Comparison of ENCODE assay signal across 10 cellular contexts in the genomic region with DNA sequence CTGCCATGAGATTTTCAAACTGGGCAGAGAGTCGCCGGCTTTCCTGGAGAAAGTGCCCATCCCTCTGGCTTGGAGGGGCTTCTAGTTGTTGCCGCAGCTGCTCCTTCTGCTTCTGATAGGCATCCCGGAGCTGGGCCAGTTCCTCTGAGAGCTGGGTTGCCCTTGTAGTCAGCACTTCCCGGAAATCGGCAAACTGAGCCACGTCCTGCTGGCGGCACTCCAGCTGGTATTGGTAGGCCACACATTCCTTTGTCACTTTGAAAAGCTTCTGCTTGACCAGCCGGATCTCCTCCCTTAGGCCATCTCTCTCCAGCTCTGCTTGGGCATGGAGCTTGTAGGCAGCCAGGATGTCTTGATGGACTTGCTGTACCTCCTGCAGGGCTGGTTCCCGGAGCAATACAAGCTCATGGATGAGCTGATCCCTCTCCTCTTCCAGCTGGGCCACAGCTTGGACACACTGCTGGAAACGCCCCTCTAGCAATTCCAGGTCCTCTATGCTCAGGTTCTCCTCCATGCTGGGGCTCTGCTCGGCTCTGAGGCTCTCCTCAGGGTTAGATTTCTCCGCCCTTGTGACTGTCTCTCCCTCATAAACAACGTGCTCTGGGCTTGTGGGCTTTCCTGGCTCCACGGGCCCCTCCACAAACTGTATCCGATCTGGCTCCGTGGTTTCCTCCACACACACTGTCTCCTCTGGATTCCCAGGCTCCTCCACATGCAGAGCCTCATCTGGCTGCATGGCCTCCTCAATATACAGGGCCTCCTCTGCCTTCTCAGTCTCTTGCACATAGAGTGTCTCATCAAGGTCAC. TPM values are rescaled to one million over a fixed set of nuclear protein-coding genes. Genes with fewer than 3 reads are reported as not detected.
DNase-seq lines count a peak whose midpoint lies in the region; ATAC-seq and TF ChIP-seq lines count a peak whose summit lies in the region.
"Had no signal": no experiment of that assay in that cellular context is flagged by ENCODE, and none has a peak within 500 bp of the region (broad histone marks: within the 10 kb centered on the region; RNA-seq: fewer than 3 reads in every experiment).

No MANE protein-coding gene starts in this region.

- no peaks in the 10 kb centered on the region for H3K4me1 ChIP-seq in mammary epithelial cell (ENCODE audit: insufficient read depth, low read length)
- peaks cover 2 to 3% of the 10 kb centered on the region in 2 donors for H3K4me1 ChIP-seq in aorta (ENCODE audit: control insufficient read depth in 1 of 2, insufficient read depth in 2 of 2, low read length in 2 of 2)
- no peaks in the 10 kb centered on the region for H3K4me1 ChIP-seq in naive thymus-derived CD4-positive, alpha-beta T cell (ENCODE audit: control insufficient read depth in 2 of 2, insufficient read depth in 2 of 2, low read length in 2 of 2)

- H3K27me3 ChIP-seq in mammary epithelial cell (ENCODE audit: insufficient read depth, low read length) (no peaks in the 10 kb centered on the region), aorta (ENCODE audit: control insufficient read depth in 1 of 2, insufficient read depth in 2 of 2, low read length in 1 of 2) (no peaks in the 10 kb centered on the region)
- H3K27me3 ChIP-seq in naive thymus-derived CD4-positive, alpha-beta T cell (ENCODE audit: control insufficient read depth in 2 of 2, insufficient read depth in 2 of 2, low read length in 2 of 2), result no peaks in the 10 kb centered on the region

- no peaks in the 10 kb centered on the region for H3K36me3 Mint-ChIP-seq in activated CD4-positive, alpha-beta T cell treated with anti-CD3 and anti-CD28 coated beads, Interleukin-2, amount 10 ng/mL, durations not matched to agents 24 days and 14 days (ENCODE audit: low read depth)
- H3K36me3 Mint-ChIP-seq in naive thymus-derived CD4-positive, alpha-beta T cell, result peaks cover 0 to 4% (median 0%) of the 10 kb centered on the region in 5 donors

- no peaks in the 10 kb centered on the region for H3K36me3 ChIP-seq in mammary epithelial cell (ENCODE audit: insufficient read depth, low read length)
- no peaks in the 10 kb centered on the region for H3K36me3 ChIP-seq in aorta (ENCODE audit: control insufficient read depth in 1 of 2, insufficient read depth in 2 of 2, low read length in 1 of 2)
- H3K36me3 ChIP-seq in naive thymus-derived CD4-positive, alpha-beta T cell (ENCODE audit: control insufficient read depth in 2 of 3, insufficient read depth in 3 of 3, low read length in 3 of 3), result no peaks in the 10 kb centered on the region

- WGBS in mammary epithelial cell (ENCODE audit: low coverage, missing lambda C conversion rate), result 82% methylated on average over 14 of the region's 17 CpGs
- 48 to 59% methylated on average over 17 of the region's 17 CpGs for WGBS in lower leg skin, 2 donors
- WGBS in aorta, 2 donors, result 31% methylated on average over 17 of the region's 17 CpGs

- no peak for DNase-seq in activated CD4-positive, alpha-beta T cell treated with anti-CD3 and anti-CD28 coated beads, Interleukin-2, amount 10 ng/mL, durations not matched to agents 24 days and 14 days
- no peak for DNase-seq in activated CD4-positive, alpha-beta T cell treated with anti-CD3 and anti-CD28 coated beads for 48 hours
- DNase-seq in mammary epithelial cell, result peak; percentile 6
- peak; percentile 72 to 95 for DNase-seq in lower leg skin (ENCODE audit: low spot score in 2 of 2)
- peak; percentile 93 for DNase-seq in aorta
- DNase-seq in activated CD8-positive, alpha-beta memory T cell treated with anti-CD3 and anti-CD28 coated beads, Interleukin-2, amount 50 U/mL, for 48 hours, result no peak
- DNase-seq in stimulated activated CD4-positive, alpha-beta T cell treated with anti-CD3 and anti-CD28 coated beads, Interleukin-12 subunit alpha, Interleukin-12 subunit beta, amount 100 ng/mL, for 4 hours, result no peak
- DNase-seq in naive thymus-derived CD4-positive, alpha-beta T cell, result no peak
- DNase-seq: NCI-H1694 had no signal

- H3K9me3 ChIP-seq in mammary epithelial cell (replicated peaks; ENCODE audit: insufficient read depth, low read length) (no peaks in the 10 kb centered on the region), aorta (ENCODE audit: control insufficient read depth, low read length) (no peaks in the 10 kb centered on the region)
- no peaks in the 10 kb centered on the region for H3K9me3 ChIP-seq in naive thymus-derived CD4-positive, alpha-beta T cell (ENCODE audit: control insufficient read depth in 2 of 3, low read length in 3 of 3)

- H3K27me3 Mint-ChIP-seq in activated CD4-positive, alpha-beta T cell treated with anti-CD3 and anti-CD28 coated beads, Interleukin-2, amount 10 ng/mL, durations not matched to agents 24 days and 14 days, result peaks cover 6% of the 10 kb centered on the region
- H3K27me3 Mint-ChIP-seq in naive thymus-derived CD4-positive, alpha-beta T cell, result peaks cover 0 to 8% (median 4%) of the 10 kb centered on the region in 5 donors

- no peak overlapping the region for H3K4me3 ChIP-seq in mammary epithelial cell (replicated peaks in 1 of 3; ENCODE audit: insufficient read depth in 1 of 3, low read depth in 2 of 3, low read length in 3 of 3)
- H3K4me3 ChIP-seq in lower leg skin (ENCODE audit: low read depth, poor library complexity, severe bottlenecking), result no peak overlapping the region
- H3K4me3 ChIP-seq in aorta (ENCODE audit: low read length in 2 of 2), result no peak overlapping the region
- H3K4me3 ChIP-seq in naive thymus-derived CD4-positive, alpha-beta T cell (ENCODE audit: low read length), result no peak overlapping the region

- no peak overlapping the region for H3K4me2 ChIP-seq in mammary epithelial cell (ENCODE audit: insufficient read depth, low read depth, low read length)

- H3K4me1 Mint-ChIP-seq in activated CD4-positive, alpha-beta T cell treated with anti-CD3 and anti-CD28 coated beads, Interleukin-2, amount 10 ng/mL, durations not matched to agents 24 days and 14 days, result peaks cover 12% of the 10 kb centered on the region
- H3K4me1 Mint-ChIP-seq in naive thymus-derived CD4-positive, alpha-beta T cell, result peaks cover 0 to 10% (median 0%) of the 10 kb centered on the region in 7 donors

- ATAC-seq in aorta (ENCODE audit: low FRiP score), result peak; percentile 28
- ATAC-seq in naive thymus-derived CD4-positive, alpha-beta T cell, result no peak

- in situ Hi-C loops in mammary epithelial cell (cut with MboI; ENCODE audit: low sequenced_read_pairs in 2 of 2), result no loop called here

- no peaks in the 10 kb centered on the region for H4K20me1 ChIP-seq in mammary epithelial cell (ENCODE audit: insufficient read depth, low read length)

- no peak overlapping the region for H3K4me3 Mint-ChIP-seq in activated CD4-positive, alpha-beta T cell treated with anti-CD3 and anti-CD28 coated beads, Interleukin-2, amount 10 ng/mL, durations not matched to agents 24 days and 14 days
- no peak overlapping the region for H3K4me3 Mint-ChIP-seq in naive thymus-derived CD4-positive, alpha-beta T cell

- TF ChIP-seq CTCF in mammary epithelial cell (conservative IDR thresholded peaks at IDR 0.05 in 1 of 2, IDR thresholded peaks at IDR 0.05 in 1 of 2; ENCODE audit: extremely low read depth in 1 of 2, insufficient read depth in 1 of 2, low read depth in 1 of 2, low read length in 2 of 2) (no peak), lower leg skin (IDR thresholded peaks at IDR 0.05) (no peak)

- intact Hi-C loops in activated CD4-positive, alpha-beta T cell treated with anti-CD3 and anti-CD28 coated beads, Interleukin-2, amount 10 ng/mL, durations not matched to agents 24 days and 14 days (cut with micrococcal nuclease), result no loop called here
- intact Hi-C loops in mammary epithelial cell (cut with micrococcal nuclease) (no loop called here), lower leg skin (cut with DNase I; ENCODE audit: low total_unique reads) (no loop called here), aorta (cut with DNase I) (no loop called here)
- intact Hi-C loops in naive thymus-derived CD4-positive, alpha-beta T cell (cut with micrococcal nuclease), result no loop called here

- no peak for TF ChIP-seq POLR2A in lower leg skin (IDR thresholded peaks at IDR 0.05)

- H3K79me2 ChIP-seq in mammary epithelial cell (ENCODE audit: insufficient read depth, low read length), result no peaks in the 10 kb centered on the region

- POLR2A ChIA-PET in naive thymus-derived CD4-positive, alpha-beta T cell (lab: Charles Lee), result no interaction called here

- CTCF ChIA-PET in mammary epithelial cell (lab: Charles Lee; ENCODE audit: low non-redundant PET), result no interaction called here
- CTCF ChIA-PET in naive thymus-derived CD4-positive, alpha-beta T cell (lab: Charles Lee), result interaction anchor here (0.6 kb wide), 1 partner anchor 579 kb away, joined by 4 read pairs; no protein-coding TSS in a partner anchor

- H2AFZ ChIP-seq in mammary epithelial cell (ENCODE audit: low read depth, low read length), result no peak overlapping the region

- dilution Hi-C loops in mammary epithelial cell (cut with HindIII; ENCODE audit: low sequenced_read_pairs), result loop anchor here (10.0 kb wide), 1 partner anchor 170 kb away; no protein-coding TSS in a partner anchor

- no peak overlapping the region for H3K9ac ChIP-seq in mammary epithelial cell (ENCODE audit: insufficient read depth, low read length)

- peak overlapping the region; percentile 54 for H3K27ac Mint-ChIP-seq in activated CD4-positive, alpha-beta T cell treated with anti-CD3 and anti-CD28 coated beads, Interleukin-2, amount 10 ng/mL, durations not matched to agents 24 days and 14 days
- H3K27ac Mint-ChIP-seq in naive thymus-derived CD4-positive, alpha-beta T cell, result no peak overlapping the region
- H3K27ac Mint-ChIP-seq: activated T-helper 2 cell treated with anti-CD3 and anti-CD28 coated beads, Interferon-gamma antibody, Interleukin-2, Interleukin-4, amounts not matched to agents 10 μg/mL and 5 μg/mL and 100 μg/mL, durations not matched to agents 14 hours and 24 hours and 36 hours had no signal

- no peak overlapping the region for H3K27ac ChIP-seq in mammary epithelial cell (ENCODE audit: insufficient read depth, low read depth, low read length)
- H3K27ac ChIP-seq in aorta (ENCODE audit: low read depth in 1 of 2, low read length in 2 of 2), result peak overlapping the region; percentile 63 to 77
- H3K27ac ChIP-seq in naive thymus-derived CD4-positive, alpha-beta T cell (ENCODE audit: low read depth, low read length), result no peak overlapping the region

- TSS peak; percentile 37 for BruUV-seq in mammary epithelial cell (replicated peaks; lab: Mats Ljungman, UMichigan)

- no peaks in the 10 kb centered on the region for H3K9me3 Mint-ChIP-seq in activated CD4-positive, alpha-beta T cell treated with anti-CD3 and anti-CD28 coated beads, Interleukin-2, amount 10 ng/mL, durations not matched to agents 24 days and 14 days
- peaks cover 0 to 1% (median 0%) of the 10 kb centered on the region in 11 donors for H3K9me3 Mint-ChIP-seq in naive thymus-derived CD4-positive, alpha-beta T cell
- H3K9me3 Mint-ChIP-seq: activated T-helper 2 cell treated with anti-CD3 and anti-CD28 coated beads, Interferon-gamma antibody, Interleukin-2, Interleukin-4, amounts not matched to agents 10 μg/mL and 5 μg/mL and 100 μg/mL, durations not matched to agents 14 hours and 24 hours and 36 hours had no signal

RNA-seq across cellular contexts. Expression of a gene that starts 7.3 kb away (rescaled TPM):
- not detected in 2 replicates for total RNA-seq in activated CD4-positive, alpha-beta T cell treated with anti-CD3 and anti-CD28 coated beads, Interleukin-2, amount 10 ng/mL, durations not matched to agents 24 days and 14 days
- 10 to 100 TPM in 1 of 2 donors, 1 to 10 TPM in 1; 9.2 to 60.0 TPM for total RNA-seq in mammary epithelial cell
- polyA plus RNA-seq in mammary epithelial cell, result 7.6 TPM
- 7.9 TPM for polyA minus RNA-seq in mammary epithelial cell
- 10 to 100 TPM in 1 of 4 donors, 1 to 10 TPM in 3; 2.8 to 16.9 (median 5.8) TPM for total RNA-seq in lower leg skin
- total RNA-seq in aorta, result 10 to 100 TPM; 37.5 to 89.8 TPM
- polyA plus RNA-seq in aorta, result 10 to 100 TPM; 11.4 to 36.8 TPM
- not detected for total RNA-seq in naive thymus-derived CD4-positive, alpha-beta T cell
- polyA plus RNA-seq in naive thymus-derived CD4-positive, alpha-beta T cell, result not detected
- total RNA-seq: activated T-helper 2 cell treated with anti-CD3 and anti-CD28 coated beads, Interferon-gamma antibody, Interleukin-2, Interleukin-4, amounts not matched to agents 10 μg/mL and 5 μg/mL and 100 μg/mL, durations not matched to agents 14 hours and 24 hours and 36 hours had no signal

RNA-seq across cellular contexts. Expression of a gene that starts 44.3 kb away (rescaled TPM):
- total RNA-seq in activated CD4-positive, alpha-beta T cell treated with anti-CD3 and anti-CD28 coated beads, Interleukin-2, amount 10 ng/mL, durations not matched to agents 24 days and 14 days, result 329 and 331 TPM in 2 replicates
- 100 to 1,000 TPM; 108 to 110 TPM for total RNA-seq in mammary epithelial cell
- 67.5 TPM for polyA plus RNA-seq in mammary epithelial cell
- 98.9 TPM for polyA minus RNA-seq in mammary epithelial cell
- 100 to 1,000 TPM in 3 of 4 donors, 10 to 100 TPM in 1; 97.8 to 104 (median 102) TPM for total RNA-seq in lower leg skin
- 100 to 1,000 TPM; 106 to 114 TPM for total RNA-seq in aorta
- 10 to 100 TPM; 31.4 to 41.3 TPM for polyA plus RNA-seq in aorta
- 100 to 1,000 TPM; 130 to 280 (median 162) TPM for total RNA-seq in naive thymus-derived CD4-positive, alpha-beta T cell
- 100 to 1,000 TPM; 246 to 251 TPM for polyA plus RNA-seq in naive thymus-derived CD4-positive, alpha-beta T cell

RNA-seq across cellular contexts. Expression of a gene that starts 45.0 kb away (rescaled TPM):
- 50.4 and 54.2 TPM in 2 replicates for total RNA-seq in activated CD4-positive, alpha-beta T cell treated with anti-CD3 and anti-CD28 coated beads, Interleukin-2, amount 10 ng/mL, durations not matched to agents 24 days and 14 days
- 10 to 100 TPM; 17.0 to 42.8 TPM for total RNA-seq in mammary epithelial cell
- 43.5 TPM for polyA plus RNA-seq in mammary epithelial cell
- polyA minus RNA-seq in mammary epithelial cell, result 13.2 TPM
- 10 to 100 TPM; 12.4 to 28.0 (median 18.8) TPM for total RNA-seq in lower leg skin
- total RNA-seq in aorta, result 10 to 100 TPM; 36.3 to 37.8 TPM
- polyA plus RNA-seq in aorta, result 10 to 100 TPM; 43.6 to 78.3 TPM
- total RNA-seq in naive thymus-derived CD4-positive, alpha-beta T cell, result 10 to 100 TPM; 35.5 to 58.8 (median 47.4) TPM
- 10 to 100 TPM; 49.8 to 65.9 TPM for polyA plus RNA-seq in naive thymus-derived CD4-positive, alpha-beta T cell

Comparison
In these comparisons a context has a peak if more than half of its experiments do, and no peak if none do; other contexts are left out.
1. DNase-seq: peak in mammary epithelial cell (single experiment), lower leg skin (2 of 2) and aorta (2 of 2); none in activated CD4-positive, alpha-beta T cell treated with anti-CD3 and anti-CD28 coated beads, Interleukin-2, amount 10 ng/mL, durations not matched to agents 24 days and 14 days (single experiment), activated CD4-positive, alpha-beta T cell treated with anti-CD3 and anti-CD28 coated beads for 48 hours (single experiment), activated CD8-positive, alpha-beta memory T cell treated with anti-CD3 and anti-CD28 coated beads, Interleukin-2, amount 50 U/mL, for 48 hours (single experiment), stimulated activated CD4-positive, alpha-beta T cell treated with anti-CD3 and anti-CD28 coated beads, Interleukin-12 subunit alpha, Interleukin-12 subunit beta, amount 100 ng/mL, for 4 hours (single experiment) and naive thymus-derived CD4-positive, alpha-beta T cell (0 of 9).
2. H3K27ac ChIP-seq: peak in aorta (2 of 2); none in mammary epithelial cell (single experiment) and naive thymus-derived CD4-positive, alpha-beta T cell (single experiment).